In the genomic region with DNA sequence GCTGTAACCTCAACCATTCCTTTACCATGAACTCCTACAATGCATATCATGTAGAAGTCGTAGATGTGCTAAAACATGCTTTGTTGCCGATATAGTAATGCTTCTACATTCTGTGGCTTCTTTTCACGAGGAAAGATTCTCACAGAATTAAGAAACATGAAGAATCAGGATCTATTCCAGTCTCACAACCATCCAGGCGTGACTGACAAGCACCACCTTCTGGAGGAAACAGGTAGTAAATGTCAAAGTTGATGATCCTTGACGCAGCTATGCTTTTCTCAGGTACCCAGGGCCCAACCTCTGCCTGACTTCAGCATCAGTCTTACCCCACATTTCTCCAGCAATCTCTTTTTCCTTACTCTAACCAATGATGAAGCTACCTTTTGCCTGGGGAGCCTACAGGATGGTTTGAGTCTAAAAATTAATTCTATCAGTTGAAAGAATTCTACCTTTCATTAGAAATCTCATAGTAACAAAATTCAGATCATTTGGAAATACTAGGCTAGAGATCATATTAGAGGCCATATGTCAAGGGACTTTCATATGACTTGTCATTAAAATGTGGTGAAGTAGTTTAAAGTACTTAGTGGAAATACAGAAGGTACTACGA, we compare ENCODE assay signal across 1 cellular context.
TF ChIP-seq lines count a peak whose summit lies in the region.

No MANE protein-coding gene starts in this region.

TF ChIP-seq in GM23338, 12 proteins besides CTCF, POLR2A, EP300 and RAD21 (continued from another document):
- TF ChIP-seq NANOG (IDR thresholded peaks at IDR 0.05; ENCODE audit: borderline replicate concordance) (no peak), STAT1 (IDR thresholded peaks at IDR 0.05; ENCODE audit: unreplicated experiment) (no peak), ZNF114 (CRISPR knock-in tag; IDR thresholded peaks at IDR 0.05) (no peak), JUNB (IDR thresholded peaks at IDR 0.05; ENCODE audit: unreplicated experiment) (no peak), ETS1 (IDR thresholded peaks at IDR 0.05) (no peak), ZNF331 (CRISPR knock-in tag; IDR thresholded peaks at IDR 0.05; ENCODE audit: low read depth) (no peak), EZH2 (IDR thresholded peaks at IDR 0.05; ENCODE audit: low read depth, unreplicated experiment) (no peak)
- TF ChIP-seq, protein P1, sequence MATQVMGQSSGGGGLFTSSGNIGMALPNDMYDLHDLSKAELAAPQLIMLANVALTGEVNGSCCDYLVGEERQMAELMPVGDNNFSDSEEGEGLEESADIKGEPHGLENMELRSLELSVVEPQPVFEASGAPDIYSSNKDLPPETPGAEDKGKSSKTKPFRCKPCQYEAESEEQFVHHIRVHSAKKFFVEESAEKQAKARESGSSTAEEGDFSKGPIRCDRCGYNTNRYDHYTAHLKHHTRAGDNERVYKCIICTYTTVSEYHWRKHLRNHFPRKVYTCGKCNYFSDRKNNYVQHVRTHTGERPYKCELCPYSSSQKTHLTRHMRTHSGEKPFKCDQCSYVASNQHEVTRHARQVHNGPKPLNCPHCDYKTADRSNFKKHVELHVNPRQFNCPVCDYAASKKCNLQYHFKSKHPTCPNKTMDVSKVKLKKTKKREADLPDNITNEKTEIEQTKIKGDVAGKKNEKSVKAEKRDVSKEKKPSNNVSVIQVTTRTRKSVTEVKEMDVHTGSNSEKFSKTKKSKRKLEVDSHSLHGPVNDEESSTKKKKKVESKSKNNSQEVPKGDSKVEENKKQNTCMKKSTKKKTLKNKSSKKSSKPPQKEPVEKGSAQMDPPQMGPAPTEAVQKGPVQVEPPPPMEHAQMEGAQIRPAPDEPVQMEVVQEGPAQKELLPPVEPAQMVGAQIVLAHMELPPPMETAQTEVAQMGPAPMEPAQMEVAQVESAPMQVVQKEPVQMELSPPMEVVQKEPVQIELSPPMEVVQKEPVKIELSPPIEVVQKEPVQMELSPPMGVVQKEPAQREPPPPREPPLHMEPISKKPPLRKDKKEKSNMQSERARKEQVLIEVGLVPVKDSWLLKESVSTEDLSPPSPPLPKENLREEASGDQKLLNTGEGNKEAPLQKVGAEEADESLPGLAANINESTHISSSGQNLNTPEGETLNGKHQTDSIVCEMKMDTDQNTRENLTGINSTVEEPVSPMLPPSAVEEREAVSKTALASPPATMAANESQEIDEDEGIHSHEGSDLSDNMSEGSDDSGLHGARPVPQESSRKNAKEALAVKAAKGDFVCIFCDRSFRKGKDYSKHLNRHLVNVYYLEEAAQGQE (IDR thresholded peaks at IDR 0.05; ENCODE audit: unreplicated experiment) = no peak
